Comparison of ENCODE assay signal across 12 cellular contexts in the genomic region with DNA sequence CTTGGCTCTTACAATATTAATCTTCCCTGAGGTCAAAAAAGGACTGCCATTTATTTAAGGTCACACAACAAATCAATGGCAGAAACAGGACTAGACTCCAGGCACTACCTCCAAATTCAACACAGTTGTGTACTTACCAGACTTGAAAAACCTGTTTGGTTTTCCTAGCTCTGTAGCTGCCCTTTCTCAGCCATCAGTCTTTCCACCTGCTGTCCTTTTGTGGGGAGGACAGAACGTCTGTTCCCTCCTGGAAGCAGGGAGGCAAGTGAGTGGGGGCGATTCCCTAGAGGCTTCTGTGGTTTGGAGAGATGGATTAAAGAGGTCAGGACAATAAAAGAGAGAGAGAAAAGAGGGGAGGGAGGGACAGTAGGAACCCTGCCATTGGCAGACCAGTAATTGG. TPM values are rescaled to one million over a fixed set of nuclear protein-coding genes. Genes with fewer than 3 reads are reported as not detected.
DNase-seq lines count a peak whose midpoint lies in the region; ATAC-seq and TF ChIP-seq lines count a peak whose summit lies in the region.
"Had no signal": no experiment of that assay in that cellular context is flagged by ENCODE, and none has a peak within 500 bp of the region (broad histone marks: within the 10 kb centered on the region; RNA-seq: fewer than 3 reads in every experiment).

No MANE protein-coding gene starts in this region.

- H4K20me1 ChIP-seq in hepatocyte (ENCODE audit: insufficient read depth, poor library complexity, severe bottlenecking) (no peaks in the 10 kb centered on the region), Karpas-422 (ENCODE audit: insufficient read depth, low read depth, low read length) (no peaks in the 10 kb centered on the region)

- H3K27me3 ChIP-seq in hepatocyte (peaks cover 13% of the 10 kb centered on the region), Karpas-422 (ENCODE audit: low read length) (no peaks in the 10 kb centered on the region)

- WGBS in hepatocyte (ENCODE audit: low lambda C conversion rate, missing lambda C conversion rate): 24% methylated on average over 2 of the region's 2 CpGs

- peak; percentile 81 for DNase-seq in COLO668 (lab: John Stamatoyannopoulos, UW; ENCODE audit: unreplicated experiment)
- peak; percentile 68 for DNase-seq in NCI-H1092 treated with DMSO at 0.1 percent for 48 hours (lab: John Stamatoyannopoulos, UW)
- DNase-seq in NCI-H345 treated with DMSO at 0.1 percent for 48 hours (lab: John Stamatoyannopoulos, UW; ENCODE audit: unreplicated experiment): peak; percentile 94
- DNase-seq in hepatocyte (ENCODE audit: low spot score): peak; percentile 26
- no peak for DNase-seq in Karpas-422
- DNase-seq: activated naive CD4-positive, alpha-beta T cell; foreskin melanocyte; Right ventricle myocardium superior; stimulated activated CD8-positive, alpha-beta memory T cell treated with anti-CD3 and anti-CD28 coated beads, Interleukin-4, amount 100 ng/mL, for 48 hours had no signal

- TF ChIP-seq CTCF in hepatocyte (IDR thresholded peaks at IDR 0.05; ENCODE audit: poor library complexity): no peak

- H2AFZ ChIP-seq in hepatocyte (no peak overlapping the region), Karpas-422 (ENCODE audit: low read length) (no peak overlapping the region)

- H3K4me2 ChIP-seq in hepatocyte (no peak overlapping the region), Karpas-422 (ENCODE audit: low read depth, low read length, poor library complexity, severe bottlenecking) (no peak overlapping the region)

- H3K36me3 ChIP-seq in hepatocyte (replicated peaks; ENCODE audit: insufficient read depth, low read depth): no peaks in the 10 kb centered on the region
- no peaks in the 10 kb centered on the region for H3K36me3 ChIP-seq in Karpas-422 (ENCODE audit: insufficient read depth, low read length)

- no peaks in the 10 kb centered on the region for H3K79me2 ChIP-seq in hepatocyte
- no peaks in the 10 kb centered on the region for H3K79me2 ChIP-seq in Karpas-422 (ENCODE audit: low read length)

- H3K9me3 ChIP-seq in hepatocyte (ENCODE audit: low read depth): no peaks in the 10 kb centered on the region
- no peaks in the 10 kb centered on the region for H3K9me3 ChIP-seq in Karpas-422 (ENCODE audit: low read length)

- no peak overlapping the region for H3K9ac ChIP-seq in Karpas-422 (ENCODE audit: low read length)

- H3K27ac ChIP-seq in hepatocyte (no peak overlapping the region), Karpas-422 (ENCODE audit: low read length) (no peak overlapping the region)

- H3K4me3 ChIP-seq in hepatocyte (no peak overlapping the region), Karpas-422 (ENCODE audit: low read length) (no peak overlapping the region)

- ATAC-seq in HG03520 (IDR thresholded peaks at IDR 0.05; ENCODE audit: unreplicated experiment) (no peak), GM19324 (IDR thresholded peaks at IDR 0.05; ENCODE audit: low FRiP score, unreplicated experiment) (no peak), GM21526 (IDR thresholded peaks at IDR 0.05; ENCODE audit: low FRiP score, unreplicated experiment) (no peak)

- H3K9me2 ChIP-seq in hepatocyte (replicated peaks; ENCODE audit: insufficient read depth) (no peaks in the 10 kb centered on the region), Karpas-422 (replicated peaks; ENCODE audit: insufficient read depth, low read length) (no peaks in the 10 kb centered on the region)

- H3K4me1 ChIP-seq in hepatocyte (ENCODE audit: insufficient read depth): no peaks in the 10 kb centered on the region
- H3K4me1 ChIP-seq in Karpas-422 (ENCODE audit: low read length): no peaks in the 10 kb centered on the region

RNA-seq across cellular contexts. Expression of a gene that starts 14.7 kb away (rescaled TPM):
- total RNA-seq in hepatocyte: 8.4 and 11.2 TPM in 2 replicates
- polyA plus RNA-seq in hepatocyte: 6.4 and 7.5 TPM in 2 replicates
- 5.3 TPM in 2 replicates for total RNA-seq in Karpas-422 (2014; rRNA removed; shearing (Covaris generic); ENCODE audit: low replicate concordance)
